ENCODE assay signal across 9 cellular contexts in genomic region chr12:92064420-92064819, GRCh38.
DNase-seq lines count a peak whose midpoint lies in the region; ATAC-seq, FAIRE-seq and TF ChIP-seq lines count a peak whose summit lies in the region.
"Had no signal": no experiment of that assay in that cellular context is flagged by ENCODE, and none has a peak within 500 bp of the region (broad histone marks: within the 10 kb centered on the region; RNA-seq: fewer than 3 reads in every experiment).

No MANE protein-coding gene starts in this region.

- peaks cover 50% of the 10 kb centered on the region for H3K4me1 ChIP-seq in ACC112 (ENCODE audit: control insufficient read depth, insufficient read depth, low read length, unreplicated experiment)
- peaks cover 53% of the 10 kb centered on the region for H3K4me1 ChIP-seq in SJSA1 (replicated peaks)
- H3K4me1 ChIP-seq in left lung, result peaks cover 0 to 50% of the 10 kb centered on the region in 2 donors

- peak; percentile 81 for FAIRE-seq in GM19239 (lab: Jason Lieb, UNC)

- H3K36me3 ChIP-seq in ACC112 (ENCODE audit: insufficient read depth, low read length) (no peaks in the 10 kb centered on the region), SJSA1 (no peaks in the 10 kb centered on the region), left lung (no peaks in the 10 kb centered on the region)

- H3K27me3 ChIP-seq in ACC112 (ENCODE audit: insufficient read depth, low read length) (no peaks in the 10 kb centered on the region), SJSA1 (replicated peaks) (no peaks in the 10 kb centered on the region), left lung (no peaks in the 10 kb centered on the region)

- no peak overlapping the region for H2AFZ ChIP-seq in ACC112 (ENCODE audit: low read length, unreplicated experiment)

- ATAC-seq in left lung, result peak; percentile 20
- no peak for ATAC-seq in GM18868 (IDR thresholded peaks at IDR 0.05; ENCODE audit: unreplicated experiment)
- no peak for ATAC-seq in HG02852 (IDR thresholded peaks at IDR 0.05; ENCODE audit: unreplicated experiment)

- DNase-seq in GM19239 (ENCODE audit: insufficient read length, low spot score) (no peak), SJSA1 (ENCODE audit: low read depth in 1 of 2, low spot score in 2 of 2) (no peak), left lung (no peak), HPDE6-E6E7 (ENCODE audit: extremely low spot score) (no peak), NOMO-1 (lab: John Stamatoyannopoulos, UW; ENCODE audit: unreplicated experiment in 2 of 2) (no peak)
- DNase-seq: RPMI8226 had no signal

- H3K79me2 ChIP-seq in ACC112 (ENCODE audit: control insufficient read depth, insufficient read depth, low read length, unreplicated experiment), result no peaks in the 10 kb centered on the region

- H3K27ac ChIP-seq in ACC112 (ENCODE audit: low read depth, low read length) (0 out of 2 replicates have a peak overlapping the region, but pooled peaks have one; percentile 70), SJSA1 (peak overlapping the region; percentile 65), left lung (no peak overlapping the region)

- TF ChIP-seq CTCF in left lung (IDR thresholded peaks at IDR 0.05), result no peak

- intact Hi-C loops in left lung (cut with DNase I), result no loop called here

- no peaks in the 10 kb centered on the region for H3K9me3 ChIP-seq in SJSA1 (replicated peaks)
- no peaks in the 10 kb centered on the region for H3K9me3 ChIP-seq in left lung

- H3K4me3 ChIP-seq in ACC112 (ENCODE audit: low read depth, low read length), result no peak overlapping the region
- no peak overlapping the region for H3K4me3 ChIP-seq in SJSA1
- no peak overlapping the region for H3K4me3 ChIP-seq in left lung

Comparison
In these comparisons a context has a peak if more than half of its experiments do, and no peak if none do; other contexts are left out.
1. H3K27ac ChIP-seq: peak in ACC112 (single experiment) and SJSA1 (single experiment); none in left lung (0 of 2).